Comparison of ENCODE assay signal across 1 cellular context in genomic region chr7:525740-526139, GRCh38.
TF ChIP-seq lines count a peak whose summit lies in the region.

No MANE protein-coding gene starts in this region.

TF ChIP-seq in IMR-90, 13 proteins besides CTCF, POLR2A, EP300 and RAD21:
- no peak for TF ChIP-seq MAFK (IDR thresholded peaks at IDR 0.05; ENCODE audit: low read depth, low read length)
- no peak for TF ChIP-seq NFE2L2 (IDR thresholded peaks at IDR 0.05; ENCODE audit: low read depth, low read length)
- TF ChIP-seq CHD1 (IDR thresholded peaks at IDR 0.05; ENCODE audit: low read depth, low read length): no peak
- no peak for TF ChIP-seq CEBPB (IDR thresholded peaks at IDR 0.05; ENCODE audit: low read depth, low read length)
- no peak for TF ChIP-seq MXI1 (IDR thresholded peaks at IDR 0.05; ENCODE audit: borderline replicate concordance, low read depth, low read length)
- TF ChIP-seq FOS (IDR thresholded peaks at IDR 0.05; ENCODE audit: low read depth, low read length): no peak
- TF ChIP-seq, protein P1, sequence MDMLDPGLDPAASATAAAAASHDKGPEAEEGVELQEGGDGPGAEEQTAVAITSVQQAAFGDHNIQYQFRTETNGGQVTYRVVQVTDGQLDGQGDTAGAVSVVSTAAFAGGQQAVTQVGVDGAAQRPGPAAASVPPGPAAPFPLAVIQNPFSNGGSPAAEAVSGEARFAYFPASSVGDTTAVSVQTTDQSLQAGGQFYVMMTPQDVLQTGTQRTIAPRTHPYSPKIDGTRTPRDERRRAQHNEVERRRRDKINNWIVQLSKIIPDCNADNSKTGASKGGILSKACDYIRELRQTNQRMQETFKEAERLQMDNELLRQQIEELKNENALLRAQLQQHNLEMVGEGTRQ (IDR thresholded peaks at IDR 0.05; ENCODE audit: low read depth, low read length): no peak
- no peak for TF ChIP-seq SMC3 (IDR thresholded peaks at IDR 0.05; ENCODE audit: low read depth, low read length)
- no peak for TF ChIP-seq RFX5 (IDR thresholded peaks at IDR 0.05; ENCODE audit: low read depth, low read length)
- TF ChIP-seq ELK1 (IDR thresholded peaks at IDR 0.05; ENCODE audit: borderline replicate concordance, low read depth, low read length): no peak
- no peak for TF ChIP-seq RCOR1 (IDR thresholded peaks at IDR 0.05; ENCODE audit: insufficient replicate concordance, low read length)
